Comparison of ENCODE assay signal across 8 cellular contexts in genomic region chrX:150486011-150486410, GRCh38.
DNase-seq lines count a peak whose midpoint lies in the region; TF ChIP-seq lines count a peak whose summit lies in the region.

No MANE protein-coding gene starts in this region.

- TF ChIP-seq CTCF in GM12873 (IDR thresholded peaks at IDR 0.05; ENCODE audit: insufficient read depth, low read depth, low read length, missing control alignments) (peak; percentile 77), uterus (IDR thresholded peaks at IDR 0.05) (peak; percentile 28 to 43 (median 35))

- H3K4me3 ChIP-seq in uterus, result no peak overlapping the region

- intact Hi-C loops in uterus (cut with DNase I; ENCODE audit: low total_unique reads), result no loop called here

- H3K9me3 ChIP-seq in uterus, result no peaks in the 10 kb centered on the region

- no peak for TF ChIP-seq POLR2A in erythroblast (IDR thresholded peaks at IDR 0.05; ENCODE audit: low read length)
- TF ChIP-seq POLR2A in uterus (IDR thresholded peaks at IDR 0.05), result no peak

- H3K4me1 ChIP-seq in uterus, result no peaks in the 10 kb centered on the region

- DNase-seq in A172 (ENCODE audit: low spot score), result peak; percentile 54
- peak; percentile 48 for DNase-seq in NCI-H1105 (lab: John Stamatoyannopoulos, UW)
- DNase-seq in activated CD8-positive, alpha-beta memory T cell treated with anti-CD3 and anti-CD28 coated beads, Interleukin-2, amount 50 U/mL, for 1 hour (ENCODE audit: extremely low read depth), result peak; percentile 5
- peak; percentile 37 to 57 for DNase-seq in erythroblast (lab: John Stamatoyannopoulos, UW)
- DNase-seq in nucleus accumbens (lab: John Stamatoyannopoulos, UW), result peak in 42 of 56 donors; percentile 1 to 77 (median 30)
- peak in 1 of 2 donors; percentile 46 for DNase-seq in uterus
- DNase-seq in middle frontal gyrus (ENCODE audit: extremely low spot score, low spot score), result no peak

- H3K27me3 ChIP-seq in uterus, result no peaks in the 10 kb centered on the region

- H3K27ac ChIP-seq in uterus, result no peak overlapping the region

- no peaks in the 10 kb centered on the region for H3K36me3 ChIP-seq in uterus
